Comparison of ENCODE assay signal across 8 cellular contexts in genomic region chr20:47376096-47376649, GRCh38. TPM values are rescaled to one million over a fixed set of nuclear protein-coding genes. Genes with fewer than 3 reads are reported as not detected.
DNase-seq lines count a peak whose midpoint lies in the region; ATAC-seq, FAIRE-seq and TF ChIP-seq lines count a peak whose summit lies in the region.
"Not testable (repeated sequence)": the region's sequence is repeated elsewhere in the genome, so short reads cannot be mapped to it uniquely, and the experiment has no call there.

No MANE protein-coding gene starts in this region.

- not testable (repeated sequence) for H3K9me3 Mint-ChIP-seq in WTC11; stimulated activated effector memory CD8-positive, alpha-beta T cell treated with anti-CD3 and anti-CD28 coated beads, Interleukin-12 subunit alpha, Interleukin-12 subunit beta, amount 100 ng/mL, for 72 hours

- POLR2A ChIA-PET in A549 (lab: Yijun Ruan, JAX) (interaction anchor here (0.7 kb wide), 1 partner anchor 16 kb away, joined by 7 read pairs; no protein-coding TSS in a partner anchor), IMR-90 (lab: Charles Lee; ENCODE audit: unreplicated experiment) (interaction anchor here (0.6 kb wide), 1 partner anchor 22 kb away, joined by 5 read pairs; no protein-coding TSS in a partner anchor), Panc1 (lab: Charles Lee) (interaction anchor here (0.5 to 0.6 kb wide), 2 partner anchors 14 to 20 kb away, joined by 5 to 17 read pairs; no protein-coding TSS in a partner anchor), WTC11 (lab: Charles Lee) (interaction anchor here (0.7 to 0.8 kb wide), 2 partner anchors 33 to 901 kb away, joined by 3 read pairs; no protein-coding TSS in a partner anchor), H1 (lab: Charles Lee; ENCODE audit: partially characterized antibody) (interaction anchor here (1.7 kb wide), 1 partner anchor 28 kb away, joined by 4 read pairs; no protein-coding TSS in a partner anchor), HepG2 (lab: Yijun Ruan, JAX) (interaction anchor here (10.3 kb wide), 1 partner anchor 18 kb away, joined by 231 read pairs; the partner anchor contains the start of gene ZMYND8)

- not testable (repeated sequence) for H3K27me3 Mint-ChIP-seq in WTC11 (ENCODE audit: low read depth)

- not testable (repeated sequence) for H2BK5ac ChIP-seq in IMR-90 (ENCODE audit: low read depth, low read length, poor library complexity, severe bottlenecking)
- peak overlapping the region; percentile 46; the same call in 1 of the 2 replicates for H2BK5ac ChIP-seq in H1 (ENCODE audit: low read depth, low read length)

- H2AFZ ChIP-seq in IMR-90 (replicated peaks; ENCODE audit: low read length, poor library complexity); H1 (ENCODE audit: low read length); HepG2 (ENCODE audit: low read length): not testable (repeated sequence)

- peaks cover 12% of the 10 kb centered on the region; the same call in 1 of the 2 replicates for H3K9me1 ChIP-seq in IMR-90 (ENCODE audit: insufficient read depth, low read length)

- TF ChIP-seq CTCF in A549 (IDR thresholded peaks at IDR 0.05); IMR-90 (conservative IDR thresholded peaks at IDR 0.05; ENCODE audit: low read depth, low read length); Panc1 (IDR thresholded peaks at IDR 0.05); WTC11 (IDR thresholded peaks at IDR 0.05); H1 (IDR thresholded peaks at IDR 0.05; ENCODE audit: control extremely low read depth in 1 of 3, insufficient read depth in 1 of 3, low read depth in 1 of 3, low read length in 3 of 3); gastroesophageal sphincter (IDR thresholded peaks at IDR 0.05); HepG2 (CRISPR knock-in tag; IDR thresholded peaks at IDR 0.05): not testable (repeated sequence)

- in situ Hi-C loops in IMR-90 (cut with MboI; ENCODE audit: low sequenced_read_pairs); Panc1 (cut with HindIII; ENCODE audit: low pct_unique_long_range_greater_than_20kb, low sequenced_read_pairs): not testable (repeated sequence)
- in situ Hi-C loops in HepG2 (cut with HindIII; ENCODE audit: extremely low pct_ligation_motif_present, low pct_unique_long_range_greater_than_20kb) = loop anchor here (25.0 kb wide), 1 partner anchor 614 kb away; no protein-coding TSS in a partner anchor

- H4K8ac ChIP-seq in IMR-90 (ENCODE audit: low read depth in 2 of 2, low read length in 2 of 2); H1 (ENCODE audit: extremely low read depth, insufficient read depth, low read length): not testable (repeated sequence)

- not testable (repeated sequence) for BruUV-seq in IMR-90 (replicated peaks; lab: Mats Ljungman, UMichigan); Panc1 (replicated peaks; lab: Mats Ljungman, UMichigan); HepG2 (replicated peaks; lab: Mats Ljungman, UMichigan)

- H2BK20ac ChIP-seq in IMR-90 (ENCODE audit: low read depth, low read length) = peak overlapping the region; percentile 13; the same call in 1 of the 2 replicates
- H2BK20ac ChIP-seq in H1 (ENCODE audit: low read length) = peak overlapping the region; percentile 72; the same call in 1 of the 2 replicates

- not testable (repeated sequence) for H3K23ac ChIP-seq in IMR-90 (ENCODE audit: low read depth, low read length); H1 (ENCODE audit: insufficient read length)

- TF ChIP-seq POLR2A in A549 (IDR thresholded peaks at IDR 0.05; ENCODE audit: low read length); IMR-90 (IDR thresholded peaks at IDR 0.05; ENCODE audit: low read depth, low read length); H1 (IDR thresholded peaks at IDR 0.05; ENCODE audit: control extremely low read depth in 1 of 2, low read depth in 2 of 2, low read length in 2 of 2); gastroesophageal sphincter (IDR thresholded peaks at IDR 0.05); HepG2 (IDR thresholded peaks at IDR 0.05; ENCODE audit: insufficient read depth in 1 of 2, low read depth in 2 of 2, low read length in 2 of 2): not testable (repeated sequence)

- H3K56ac ChIP-seq in IMR-90 (ENCODE audit: extremely low read depth, insufficient read depth, low read length); H1 (replicated peaks; ENCODE audit: insufficient read length, low read depth, low read length): not testable (repeated sequence)

- H3K27me3 ChIP-seq in IMR-90 (ENCODE audit: control insufficient read depth, insufficient read depth, low read length); Panc1 (ENCODE audit: control insufficient read depth, insufficient read depth, low read length); H1 (replicated peaks in 1 of 4; ENCODE audit: control insufficient read depth in 3 of 4, extremely low read depth in 1 of 4, insufficient read depth in 3 of 4, low read length in 3 of 4); gastroesophageal sphincter; HepG2 (ENCODE audit: control insufficient read depth in 1 of 2, insufficient read depth in 2 of 2, low read length in 2 of 2): not testable (repeated sequence)

- not testable (repeated sequence) for TF ChIP-seq EP300 in A549 (IDR thresholded peaks at IDR 0.05); H1 (IDR thresholded peaks at IDR 0.05; ENCODE audit: borderline replicate concordance in 1 of 2, low read depth in 2 of 2, low read length in 2 of 2); gastroesophageal sphincter (IDR thresholded peaks at IDR 0.05); HepG2 (IDR thresholded peaks at IDR 0.05; ENCODE audit: low read depth in 2 of 2, low read length in 2 of 2); HepG2 (CRISPR knock-in tag; IDR thresholded peaks at IDR 0.05; ENCODE audit: borderline replicate concordance)

- CTCF ChIA-PET in A549 (lab: Yijun Ruan, JAX) = interaction anchor here (0.6 to 1.5 kb wide), 4 partner anchors 18 to 233 kb away, joined by 3 to 6 read pairs (median 4); no protein-coding TSS in a partner anchor
- CTCF ChIA-PET in IMR-90 (lab: Yijun Ruan, JAX); Panc1 (lab: Charles Lee); HepG2 (lab: Yijun Ruan, JAX; ENCODE audit: low intra/inter-chr PET ratio, low total read pairs): not testable (repeated sequence)
- CTCF ChIA-PET in WTC11 (lab: Charles Lee) = interaction anchor here (2.7 kb wide), 1 partner anchor 103 kb away, joined by 8 read pairs; no protein-coding TSS in a partner anchor
- CTCF ChIA-PET in H1 (lab: Charles Lee; ENCODE audit: partially characterized antibody) = interaction anchor here (1.0 kb wide), 1 partner anchor 33 kb away, joined by 3 read pairs; no protein-coding TSS in a partner anchor

- not testable (repeated sequence) for H3K36me3 Mint-ChIP-seq in WTC11; stimulated activated effector memory CD8-positive, alpha-beta T cell treated with anti-CD3 and anti-CD28 coated beads, Interleukin-12 subunit alpha, Interleukin-12 subunit beta, amount 100 ng/mL, for 72 hours

- intact Hi-C loops in IMR-90 (cut with micrococcal nuclease); Panc1 (cut with micrococcal nuclease; ENCODE audit: unreplicated experiment): not testable (repeated sequence)
- intact Hi-C loops in HepG2 (cut with micrococcal nuclease; ENCODE audit: unreplicated experiment) = loop anchor here (2.0 kb wide), 1 partner anchor 15 kb away; no protein-coding TSS in a partner anchor

- H3K9me3 ChIP-seq in A549; IMR-90 (ENCODE audit: control insufficient read depth, insufficient read depth, low read length); Panc1 (ENCODE audit: control insufficient read depth, insufficient read depth, low read depth, low read length); H1 (ENCODE audit: insufficient read depth in 2 of 2, low read depth in 1 of 2, low read length in 1 of 2); gastroesophageal sphincter; HepG2 (ENCODE audit: low read length): not testable (repeated sequence)

- H2AK5ac ChIP-seq in IMR-90 (ENCODE audit: low read depth, low read length) = peak overlapping the region; percentile 45; the same call in 1 of the 2 replicates
- not testable (repeated sequence) for H2AK5ac ChIP-seq in H1 (ENCODE audit: low read depth, low read length)

- dilution Hi-C loops in IMR-90 (cut with HindIII; ENCODE audit: low sequenced_read_pairs, unreplicated experiment) = loop anchor here (25.0 kb wide), 1 partner anchor 114 kb away; no protein-coding TSS in a partner anchor

- 88% methylated on average over 7 of the region's 7 CpGs for WGBS in A549 (ENCODE audit: missing lambda C conversion rate)
- 100% methylated on average over 1 of the region's 7 CpGs; no CpG with 5 or more reads in 1 of the 2 experiments for WGBS in IMR-90 (ENCODE audit: extremely low coverage in 2 of 2, insufficient read length in 1 of 2), 2 experiments
- WGBS in H1 (ENCODE audit: extremely low coverage in 1 of 2, insufficient coverage in 1 of 2, insufficient read length in 1 of 2, insufficient replicate concordance in 2 of 2, low coverage in 1 of 2, low lambda C conversion rate in 2 of 2, missing lambda C conversion rate in 1 of 2), 2 experiments = 94% methylated on average over 6 of the region's 7 CpGs; no CpG with 5 or more reads in 1 of the 2 experiments
- WGBS in gastroesophageal sphincter (ENCODE audit: low coverage in 1 of 2), 2 donors = 83 to 86% methylated on average over 1 to 6 of the region's 7 CpGs
- 81% methylated on average over 7 of the region's 7 CpGs for WGBS in HepG2 (ENCODE audit: low lambda C conversion rate)

- H3K14ac ChIP-seq in IMR-90 (replicated peaks; ENCODE audit: low read depth, low read length); H1 (ENCODE audit: insufficient read length): not testable (repeated sequence)

- H3K79me2 ChIP-seq in H1 (ENCODE audit: control insufficient read depth in 1 of 2, insufficient read depth in 2 of 2, low read length in 2 of 2); HepG2 (ENCODE audit: insufficient read depth, low read length): not testable (repeated sequence)

- H3K4me3 Mint-ChIP-seq in WTC11; stimulated activated effector memory CD8-positive, alpha-beta T cell treated with anti-CD3 and anti-CD28 coated beads, Interleukin-12 subunit alpha, Interleukin-12 subunit beta, amount 100 ng/mL, for 72 hours: not testable (repeated sequence)

- not testable (repeated sequence) for H3K36me3 ChIP-seq in IMR-90 (ENCODE audit: control insufficient read depth, insufficient read depth, low read length); Panc1 (ENCODE audit: control insufficient read depth, insufficient read depth, low read length); H1 (ENCODE audit: control insufficient read depth in 2 of 4, insufficient read depth in 4 of 4, low read length in 3 of 4); gastroesophageal sphincter; HepG2 (replicated peaks in 1 of 2; ENCODE audit: control insufficient read depth in 1 of 2, insufficient read depth in 2 of 2, low read length in 2 of 2)

- H3K18ac ChIP-seq in IMR-90 (ENCODE audit: low read depth, low read length); H1 (ENCODE audit: extremely low read depth, low read length): not testable (repeated sequence)

- H4K20me1 ChIP-seq in IMR-90 (ENCODE audit: insufficient read depth, low read length); H1 (replicated peaks in 1 of 2; ENCODE audit: control insufficient read depth in 1 of 2, insufficient read depth in 2 of 2, low read length in 2 of 2); HepG2 (ENCODE audit: insufficient read depth, low read length): not testable (repeated sequence)

- H3K4ac ChIP-seq in IMR-90 (ENCODE audit: low read depth, low read length); H1 (replicated peaks; ENCODE audit: insufficient read length, low read depth, low read length): not testable (repeated sequence)

- H3K4me2 ChIP-seq in A549; IMR-90 (ENCODE audit: low read depth, low read length); H1 (ENCODE audit: insufficient read depth in 1 of 2, low read depth in 2 of 2, low read length in 2 of 2); HepG2 (ENCODE audit: low read depth, low read length): not testable (repeated sequence)

- peaks cover 34% of the 10 kb centered on the region for H3K4me1 Mint-ChIP-seq in WTC11
- peaks cover 13% of the 10 kb centered on the region for H3K4me1 Mint-ChIP-seq in stimulated activated effector memory CD8-positive, alpha-beta T cell treated with anti-CD3 and anti-CD28 coated beads, Interleukin-12 subunit alpha, Interleukin-12 subunit beta, amount 100 ng/mL, for 72 hours

- H3K27ac ChIP-seq in A549 = peak overlapping the region; percentile 90 to 92
- not testable (repeated sequence) for H3K27ac ChIP-seq in IMR-90 (ENCODE audit: insufficient read depth, low read length); H1 (ENCODE audit: low read depth, low read length); HepG2 (ENCODE audit: extremely low read length, insufficient read depth, low read length)
- H3K27ac ChIP-seq in Panc1 (ENCODE audit: low read length) = peak overlapping the region; percentile 85
- peak overlapping the region in 1 of 4 donors; percentile 1 for H3K27ac ChIP-seq in gastroesophageal sphincter

- not testable (repeated sequence) for H2AK9ac ChIP-seq in IMR-90 (replicated peaks; ENCODE audit: low read depth, low read length, poor library complexity)

- peak overlapping the region; percentile 72 for H3K27ac Mint-ChIP-seq in WTC11
- peak overlapping the region; percentile 52 for H3K27ac Mint-ChIP-seq in stimulated activated effector memory CD8-positive, alpha-beta T cell treated with anti-CD3 and anti-CD28 coated beads, Interleukin-12 subunit alpha, Interleukin-12 subunit beta, amount 100 ng/mL, for 72 hours

- not testable (repeated sequence) for H4K91ac ChIP-seq in IMR-90 (ENCODE audit: insufficient read depth, low read depth, low read length)
- peak overlapping the region; percentile 74 for H4K91ac ChIP-seq in H1 (replicated peaks; ENCODE audit: insufficient read length, low read length)

- DNase-seq in A549 (ENCODE audit: low read depth in 1 of 2, low spot score in 1 of 2); IMR-90; Panc1 (ENCODE audit: low read depth, low spot score); WTC11 (ENCODE audit: low spot score); H1 (ENCODE audit: low read depth in 1 of 2, low spot score in 2 of 2); HepG2 (ENCODE audit: low spot score); stimulated activated effector memory CD8-positive, alpha-beta T cell treated with anti-CD3 and anti-CD28 coated beads, Interleukin-12 subunit alpha, Interleukin-12 subunit beta, amount 100 ng/mL, for 72 hours (ENCODE audit: low spot score in 2 of 2): not testable (repeated sequence)

- not testable (repeated sequence) for TF ChIP-seq RAD21 in A549 (conservative IDR thresholded peaks at IDR 0.05 in 1 of 2, IDR thresholded peaks at IDR 0.05 in 1 of 2); IMR-90 (IDR thresholded peaks at IDR 0.05; ENCODE audit: low read length); H1 (IDR thresholded peaks at IDR 0.05 in 1 of 2, conservative IDR thresholded peaks at IDR 0.05 in 1 of 2; ENCODE audit: low read depth in 2 of 2, low read length in 2 of 2); HepG2 (CRISPR knock-in tag; IDR thresholded peaks at IDR 0.05)

- FAIRE-seq in A549 (lab: Jason Lieb, UNC); H1 (lab: Jason Lieb, UNC); HepG2 (lab: Jason Lieb, UNC): not testable (repeated sequence)

- not testable (repeated sequence) for H3K79me1 ChIP-seq in IMR-90 (ENCODE audit: low read depth in 1 of 2, low read length in 2 of 2); H1 (ENCODE audit: low read depth, low read length)

- not testable (repeated sequence) for H3K23me2 ChIP-seq in H1 (ENCODE audit: low read depth, low read length)

- H3K4me3 ChIP-seq in A549; IMR-90 (ENCODE audit: insufficient read depth, low read depth, low read length); Panc1 (ENCODE audit: low read depth in 2 of 2, low read length in 2 of 2); H1 (ENCODE audit: extremely low read depth in 1 of 4, insufficient read depth in 2 of 4, low read depth in 3 of 4, low read length in 4 of 4); gastroesophageal sphincter; HepG2 (replicated peaks in 1 of 3; ENCODE audit: insufficient read depth in 1 of 3, low read depth in 2 of 3, low read length in 3 of 3): not testable (repeated sequence)

- not testable (repeated sequence) for ATAC-seq in A549; IMR-90 (ENCODE audit: low read depth); Panc1; WTC11; HepG2; stimulated activated effector memory CD8-positive, alpha-beta T cell treated with anti-CD3 and anti-CD28 coated beads, Interleukin-12 subunit alpha, Interleukin-12 subunit beta, amount 100 ng/mL, for 72 hours
- peak; percentile 61 for ATAC-seq in gastroesophageal sphincter

- H2BK15ac ChIP-seq in IMR-90 (ENCODE audit: low read depth, low read length); H1 (ENCODE audit: low read length): not testable (repeated sequence)

- 0 out of 2 replicates have a peak overlapping the region, but pooled peaks have one; percentile 60 for H2BK12ac ChIP-seq in H1 (ENCODE audit: low read depth, low read length)

- H3K4me1 ChIP-seq in A549 (peaks cover 58% of the 10 kb centered on the region), Panc1 (ENCODE audit: control insufficient read depth, insufficient read depth, low read length) (peaks cover 33% of the 10 kb centered on the region), gastroesophageal sphincter (peaks cover 0 to 14% (median 0%) of the 10 kb centered on the region in 3 donors), HepG2 (ENCODE audit: insufficient read depth, low read length) (peaks cover 51% of the 10 kb centered on the region)
- not testable (repeated sequence) for H3K4me1 ChIP-seq in IMR-90 (ENCODE audit: control insufficient read depth, insufficient read depth, low read length); H1 (replicated peaks in 1 of 4; ENCODE audit: control insufficient read depth in 3 of 4, insufficient read depth in 4 of 4, low read length in 3 of 4)

- not testable (repeated sequence) for H4K5ac ChIP-seq in IMR-90 (ENCODE audit: low read depth, low read length); H1 (ENCODE audit: insufficient read length, low read depth, low read length)

- not testable (repeated sequence) for H2BK120ac ChIP-seq in IMR-90 (ENCODE audit: low read depth, low read length)
- H2BK120ac ChIP-seq in H1 (replicated peaks; ENCODE audit: low read depth, low read length) = peak overlapping the region; percentile 50

- not testable (repeated sequence) for H3K9ac ChIP-seq in IMR-90 (ENCODE audit: low read depth, low read length); H1 (replicated peaks in 1 of 4; ENCODE audit: extremely low read depth in 1 of 4, low read depth in 3 of 4, low read length in 3 of 4); HepG2 (ENCODE audit: insufficient read depth, low read depth, low read length)

RNA-seq across cellular contexts. Expression of gene ZMYND8, which starts 19.7 kb away (rescaled TPM):
- 23.6 and 24.9 TPM in 2 replicates for polyA plus RNA-seq in A549 (2011; rRNA removed)
- 10.9 TPM in 2 replicates for polyA plus RNA-seq in A549 (2012; cell fraction: cytosol; rRNA removed)
- 19.5 and 21.4 TPM in 2 replicates for polyA plus RNA-seq in A549 (2012; cell fraction: nucleus; rRNA removed)
- polyA plus RNA-seq in A549 (2017; fragmentation: RNase III; extraction: RNeasy Plus Mini Kit Qiagen cat#74134 plus additional on column Dnase treatment) = 10.2 to 11.2 TPM (median 10.4 TPM) in 3 replicates
- 22.2 and 24.4 TPM in 2 replicates for polyA minus RNA-seq in A549 (2011; rRNA and poly(A)+ RNA removed)
- total RNA-seq in IMR-90 (2012; rRNA removed) = 23.6 and 24.0 TPM in 2 replicates
- 28.2 and 28.3 TPM in 2 replicates for polyA plus RNA-seq in IMR-90 (2012; rRNA removed)
- polyA plus RNA-seq in IMR-90 (2012; cell fraction: cytosol; rRNA removed) = 12.6 and 14.1 TPM in 2 replicates
- polyA plus RNA-seq in IMR-90 (2012; cell fraction: nucleus; rRNA removed; ENCODE audit: low replicate concordance) = 43.6 and 72.5 TPM in 2 replicates
- total RNA-seq in Panc1 (2021; ENCODE audit: unreplicated experiment) = 50.7 TPM
- 26.6 TPM for polyA plus RNA-seq in Panc1 (2012; ENCODE audit: insufficient read length)
- total RNA-seq in WTC11 (2021) = 114 to 149 TPM (median 127 TPM) in 3 replicates
- total RNA-seq in H1 (2021; fragmentation: NEBNext Ultra II Directional; extraction: Animal tissue kit (Norgen Biotek cat#: 25700)) = 163 TPM in 2 replicates
- 50.5 and 58.5 TPM in 2 replicates for polyA plus RNA-seq in H1 (2011; rRNA removed)
- 66.1 TPM for polyA plus RNA-seq in H1 (2011; cell fraction: cytosol; rRNA removed)
- polyA plus RNA-seq in H1 (2011; cell fraction: nucleus; rRNA removed) = 123 TPM
- polyA plus RNA-seq in H1 (2012, experiment 1 of 2) = 71.7 to 113 TPM (median 77.5 TPM) in 4 replicates
- polyA plus RNA-seq in H1 (2012, experiment 2 of 2) = 9.8 TPM
- polyA plus RNA-seq in H1 (2013, experiment 1 of 2) = 70.7 TPM
- polyA plus RNA-seq in H1 (2013, experiment 2 of 2) = 69.6 TPM
- polyA minus RNA-seq in H1 (2011; rRNA and poly(A)+ RNA removed) = 67.9 and 102 TPM in 2 replicates
- polyA minus RNA-seq in H1 (2011; cell fraction: cytosol; rRNA and poly(A)+ RNA removed) = 53.2 TPM
- 91.2 TPM for polyA minus RNA-seq in H1 (2011; cell fraction: nucleus; rRNA and poly(A)+ RNA removed)
- 10 to 100 TPM; 32.2 to 78.9 (median 54.4) TPM for total RNA-seq in gastroesophageal sphincter
- total RNA-seq in HepG2 (2016; rRNA removed; fragmentation: Illumina TruSeq; extraction: Trizol) = 53.9 and 71.9 TPM in 2 replicates
- 45.3 and 50.7 TPM in 2 replicates for total RNA-seq in HepG2 (2016; cell fraction: cytosol; rRNA removed; fragmentation: Illumina TruSeq; extraction: Trizol; ENCODE audit: low read depth)
- 54.7 and 64.5 TPM in 2 replicates for total RNA-seq in HepG2 (2016; cell fraction: insoluble cytoplasmic fraction; rRNA removed; fragmentation: Illumina TruSeq; extraction: Trizol)
- total RNA-seq in HepG2 (2016; cell fraction: membrane; rRNA removed; fragmentation: Illumina TruSeq; extraction: Trizol) = 30.6 and 34.0 TPM in 2 replicates
- 90.9 and 106 TPM in 2 replicates for total RNA-seq in HepG2 (2016; cell fraction: nucleus; rRNA removed; fragmentation: Illumina TruSeq; extraction: Trizol)
- 81.4 and 84.7 TPM in 2 replicates for polyA plus RNA-seq in HepG2 (2011; rRNA removed)
- polyA plus RNA-seq in HepG2 (2011; cell fraction: cytosol; rRNA removed) = 41.2 and 45.2 TPM in 2 replicates
- 139 and 149 TPM in 2 replicates for polyA plus RNA-seq in HepG2 (2011; cell fraction: nucleus; rRNA removed)
- 50.4 and 60.2 TPM in 2 replicates for polyA plus RNA-seq in HepG2 (2012)
- 1.9 and 2.5 TPM in 2 replicates for polyA plus RNA-seq in HepG2 (2016; cell fraction: cytosol; fragmentation: Illumina TruSeq; extraction: Trizol; ENCODE audit: low read depth)
- polyA plus RNA-seq in HepG2 (2016; cell fraction: insoluble cytoplasmic fraction; fragmentation: Illumina TruSeq; extraction: Trizol; ENCODE audit: low read depth) = 42.7 and 55.7 TPM in 2 replicates
- polyA plus RNA-seq in HepG2 (2016; cell fraction: membrane; fragmentation: Illumina TruSeq; extraction: Trizol; ENCODE audit: low read depth) = 7.9 and 9.1 TPM in 2 replicates
- 103 and 106 TPM in 2 replicates for polyA plus RNA-seq in HepG2 (2016; cell fraction: nucleus; fragmentation: Illumina TruSeq; extraction: Trizol; ENCODE audit: insufficient read depth, low read depth)
- polyA minus RNA-seq in HepG2 (2011; rRNA and poly(A)+ RNA removed; ENCODE audit: low replicate concordance) = 14.1 and 79.4 TPM in 2 replicates
- 66.7 and 69.5 TPM in 2 replicates for polyA minus RNA-seq in HepG2 (2011; cell fraction: cytosol; rRNA and poly(A)+ RNA removed)
- polyA minus RNA-seq in HepG2 (2011; cell fraction: nucleus; rRNA and poly(A)+ RNA removed) = 190 and 220 TPM in 2 replicates
